In genomic region chr3:11847035-11847394, GRCh38 we compare ENCODE assay signal across 8 cellular contexts. TPM values are rescaled to one million over a fixed set of nuclear protein-coding genes. Genes with fewer than 3 reads are reported as not detected.
DNase-seq lines count a peak whose midpoint lies in the region; ATAC-seq, FAIRE-seq and TF ChIP-seq lines count a peak whose summit lies in the region.

No MANE protein-coding gene starts in this region.

- no peak for TF ChIP-seq CTCF in MCF 10A (IDR thresholded peaks at IDR 0.05; ENCODE audit: unreplicated experiment)
- no peak for TF ChIP-seq CTCF in D721Med (IDR thresholded peaks at IDR 0.05; ENCODE audit: insufficient read depth, missing control alignments)

- H3K27ac Mint-ChIP-seq in MCF 10A (ENCODE audit: low read depth, unreplicated experiment): peak overlapping the region; percentile 94

- peak overlapping the region; percentile 76 for H2AFZ ChIP-seq in ACC112 (ENCODE audit: low read length, unreplicated experiment)

- H3K36me3 ChIP-seq in ACC112 (ENCODE audit: insufficient read depth, low read length): peaks cover 11% of the 10 kb centered on the region

- POLR2A ChIA-PET in MCF 10A (lab: Yijun Ruan, JAX): interaction anchor here (0.5 to 2.1 kb wide), 13 partner anchors 8 to 636 kb away, joined by 3 to 8 read pairs (median 4); partner anchors contain the start of gene VGLL4

- H3K9me3 Mint-ChIP-seq in MCF 10A (ENCODE audit: unreplicated experiment): no peaks in the 10 kb centered on the region

- H3K36me3 Mint-ChIP-seq in MCF 10A (ENCODE audit: insufficient read depth, unreplicated experiment): peaks cover 27% of the 10 kb centered on the region

- DNase-seq in MCF 10A (ENCODE audit: unreplicated experiment): peak; percentile 0
- no peak for DNase-seq in D721Med (ENCODE audit: insufficient read length, low spot score)
- no peak for DNase-seq in GM19238 (ENCODE audit: insufficient read length, low spot score)
- DNase-seq in inferior parietal cortex (ENCODE audit: extremely low spot score): no peak

- H3K79me2 ChIP-seq in ACC112 (ENCODE audit: control insufficient read depth, insufficient read depth, low read length, unreplicated experiment): peaks cover 21% of the 10 kb centered on the region

- BruUV-seq in MCF 10A (replicated peaks; lab: Mats Ljungman, UMichigan): no TSS peak

- no peaks in the 10 kb centered on the region for H3K9me3 ChIP-seq in mononuclear cell (ENCODE audit: low read depth, low read length)

- H3K4me3 ChIP-seq in ACC112 (ENCODE audit: low read depth, low read length): peak overlapping the region; percentile 91
- peak overlapping the region; percentile 93 for H3K4me3 ChIP-seq in mononuclear cell (ENCODE audit: low read length)

- ATAC-seq in HG02840 (IDR thresholded peaks at IDR 0.05; ENCODE audit: low FRiP score, unreplicated experiment) (peak; percentile 15), GM18498 (IDR thresholded peaks at IDR 0.05; ENCODE audit: unreplicated experiment) (no peak)

- peaks cover 11% of the 10 kb centered on the region for H3K4me1 ChIP-seq in ACC112 (ENCODE audit: control insufficient read depth, insufficient read depth, low read length, unreplicated experiment)
- H3K4me1 ChIP-seq in mononuclear cell (ENCODE audit: insufficient read depth, low read length): peaks cover 23% of the 10 kb centered on the region

- H3K4me1 Mint-ChIP-seq in MCF 10A (ENCODE audit: insufficient read depth, unreplicated experiment): peaks cover 18% of the 10 kb centered on the region

- FAIRE-seq in D721Med (lab: Jason Lieb, UNC): no peak

- CTCF ChIA-PET in MCF 10A (lab: Yijun Ruan, JAX): interaction anchor here (0.8 to 2.5 kb wide), 6 partner anchors 9 to 468 kb away, joined by 4 to 14 read pairs (median 6); no protein-coding TSS in a partner anchor

- H3K4me3 Mint-ChIP-seq in MCF 10A (ENCODE audit: unreplicated experiment): peak overlapping the region; percentile 99

- no peak overlapping the region for H3K27ac ChIP-seq in ACC112 (ENCODE audit: low read depth, low read length)

- H3K27me3 ChIP-seq in ACC112 (ENCODE audit: insufficient read depth, low read length) (peaks cover 10% of the 10 kb centered on the region), mononuclear cell (ENCODE audit: insufficient read depth, low read length) (no peaks in the 10 kb centered on the region)

- intact Hi-C loops in MCF 10A (cut with micrococcal nuclease): loop anchor here (5.0 kb wide), 1 partner anchor 465 kb away; no protein-coding TSS in a partner anchor

- peaks cover 8% of the 10 kb centered on the region for H3K27me3 Mint-ChIP-seq in MCF 10A (ENCODE audit: insufficient read depth, unreplicated experiment)

RNA-seq across cellular contexts. Expression of gene TAMM41, which starts 0.3 kb away (rescaled TPM):
- 19.8 and 26.2 TPM in 2 replicates for total RNA-seq in MCF 10A (2022)
- total RNA-seq in mononuclear cell: 16.8 TPM
